Comparison of ENCODE assay signal across 23 cellular contexts in the genomic region with DNA sequence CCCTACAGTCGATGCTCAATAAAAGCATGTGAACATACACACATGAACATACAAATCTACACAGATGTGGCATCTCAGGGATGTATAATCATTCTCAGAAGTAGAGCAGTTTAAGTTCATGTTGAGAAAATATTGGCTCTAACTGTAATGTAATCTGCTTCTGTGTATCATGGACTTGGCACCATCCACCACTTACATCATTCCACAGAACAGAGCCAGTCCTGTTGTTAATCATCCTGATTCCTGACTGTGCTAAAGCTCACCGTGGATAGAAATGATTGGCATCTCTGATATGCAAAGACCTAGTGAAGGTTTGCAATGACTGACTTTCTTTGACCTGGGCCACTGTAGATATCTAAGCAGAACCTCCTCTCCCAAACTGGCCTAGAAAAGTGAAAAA.
"Had no signal": no experiment of that assay in that cellular context is flagged by ENCODE, and none has a peak within 500 bp of the region (broad histone marks: within the 10 kb centered on the region; RNA-seq: fewer than 3 reads in every experiment).

No MANE protein-coding gene starts in this region.

- H3K27ac ChIP-seq: foreskin keratinocyte, heart left ventricle, left ventricle myocardium inferior, neutrophil, sigmoid colon, thoracic aorta, uterus had no signal

- H3K36me3 ChIP-seq: heart left ventricle, left ventricle myocardium inferior, neutrophil, sigmoid colon, thoracic aorta, uterus had no signal

- DNase-seq: activated CD4-positive, alpha-beta memory T cell treated with anti-CD3 and anti-CD28 coated beads, Interleukin-2, amount 10 ng/mL, durations not matched to agents 7 days and 5 days; activated CD4-positive, alpha-beta T cell treated with anti-CD3 and anti-CD28 coated beads, Interleukin-2, amount 10 ng/mL, durations not matched to agents 7 days and 5 days; activated CD4-positive, CD25-positive, alpha-beta regulatory T cell treated with anti-CD3 and anti-CD28 coated beads, Interleukin-2, amount 50 U/mL, for 72 hours; activated CD8-positive, alpha-beta memory T cell treated with anti-CD3 and anti-CD28 coated beads, Interleukin-2, amount 50 U/mL, for 48 hours; activated T-cell treated with anti-CD3 and anti-CD28 coated beads, Interleukin-2, amount 50 U/mL, for 4 hours; central memory CD4-positive, alpha-beta T cell; dermis blood vessel endothelial cell; effector CD4-positive, alpha-beta T cell; heart left ventricle; left ventricle myocardium inferior; mucosa of descending colon; nephron progenitor cell; sigmoid colon; small intestine; stimulated activated CD4-positive, alpha-beta T cell treated with anti-CD3 and anti-CD28 coated beads, Interleukin-4, amount 100 ng/mL, for 24 hours; T-helper 17 cell; T1000; uterus had no signal

- H3K4me3 ChIP-seq: heart left ventricle, left ventricle myocardium inferior, lung, mucosa of descending colon, sigmoid colon, thoracic aorta, uterus had no signal

- H3K4me1 ChIP-seq: foreskin keratinocyte, heart left ventricle, left ventricle myocardium inferior, sigmoid colon, uterus had no signal

- FAIRE-seq: colon, small intestine had no signal

- H3K9me3 ChIP-seq: mucosa of descending colon, neutrophil, sigmoid colon, thoracic aorta, uterus had no signal

- H3K27me3 ChIP-seq: uterus had no signal

- ATAC-seq: foreskin keratinocyte, heart left ventricle, mucosa of descending colon, T-helper 17 cell had no signal
